Comparison of ENCODE assay signal across 9 cellular contexts in genomic region chr2:201532686-201533304, GRCh38.
DNase-seq lines count a peak whose midpoint lies in the region; ATAC-seq and TF ChIP-seq lines count a peak whose summit lies in the region.
"Had no signal": no experiment of that assay in that cellular context is flagged by ENCODE, and none has a peak within 500 bp of the region (broad histone marks: within the 10 kb centered on the region; RNA-seq: fewer than 3 reads in every experiment).

No MANE protein-coding gene starts in this region.

- CTCF ChIA-PET in mammary epithelial cell (lab: Charles Lee; ENCODE audit: low non-redundant PET), result no interaction called here

- WGBS in mammary epithelial cell (ENCODE audit: low coverage, missing lambda C conversion rate), result 47% methylated on average over 2 of the region's 2 CpGs
- no CpG with 5 or more reads among the region's 2 CpGs for WGBS in H9 (ENCODE audit: extremely low coverage, insufficient read length, low lambda C conversion rate)

- H2AFZ ChIP-seq in mammary epithelial cell (ENCODE audit: low read depth, low read length) (no peak overlapping the region), H9 (ENCODE audit: low read length) (no peak overlapping the region)

- H3K18ac ChIP-seq in H9 (ENCODE audit: insufficient read length, low read depth, low read length), result no peak overlapping the region

- no peaks in the 10 kb centered on the region for H3K4me1 Mint-ChIP-seq in H9

- H4K20me1 ChIP-seq in mammary epithelial cell (ENCODE audit: insufficient read depth, low read length) (no peaks in the 10 kb centered on the region), H9 (ENCODE audit: control insufficient read depth, insufficient read depth, insufficient read length) (no peaks in the 10 kb centered on the region)

- no peak overlapping the region for H3K4me3 Mint-ChIP-seq in H9

- H3K79me2 ChIP-seq in mammary epithelial cell (ENCODE audit: insufficient read depth, low read length), result no peaks in the 10 kb centered on the region
- H3K79me2 ChIP-seq in H9 (ENCODE audit: insufficient read depth, low read length), result no peaks in the 10 kb centered on the region

- no peak overlapping the region for H2AK5ac ChIP-seq in H9 (ENCODE audit: insufficient read length, low read length)

- no TSS peak for BruUV-seq in mammary epithelial cell (replicated peaks; lab: Mats Ljungman, UMichigan)

- H2BK15ac ChIP-seq in H9 (ENCODE audit: low read depth, low read length), result no peak overlapping the region

- H4K91ac ChIP-seq in H9 (ENCODE audit: insufficient read length, low read depth, low read length), result no peak overlapping the region

- H3K4me1 ChIP-seq in mammary epithelial cell (ENCODE audit: insufficient read depth, low read length) (no peaks in the 10 kb centered on the region), H9 (ENCODE audit: insufficient read depth, low read length) (no peaks in the 10 kb centered on the region)

- no peak overlapping the region for H3T11ph ChIP-seq in H9 (ENCODE audit: low read length)

- no peak overlapping the region for H3K14ac ChIP-seq in H9 (ENCODE audit: insufficient read depth, low read length)

- H2BK20ac ChIP-seq in H9 (ENCODE audit: low read depth, low read length, poor library complexity, severe bottlenecking), result no peak overlapping the region

- no peak overlapping the region for H3K4me2 ChIP-seq in mammary epithelial cell (ENCODE audit: insufficient read depth, low read depth, low read length)
- H3K4me2 ChIP-seq in H9 (ENCODE audit: insufficient read depth, insufficient read length, low read length), result no peak overlapping the region

- intact Hi-C loops in mammary epithelial cell (cut with micrococcal nuclease), result no loop called here

- ATAC-seq in GM21360 (IDR thresholded peaks at IDR 0.05; ENCODE audit: unreplicated experiment) (peak; percentile 91), HG03520 (IDR thresholded peaks at IDR 0.05; ENCODE audit: unreplicated experiment) (peak; percentile 79)

- no peaks in the 10 kb centered on the region for H3K79me1 ChIP-seq in H9 (ENCODE audit: insufficient read depth, low read depth, low read length, poor library complexity, severe bottlenecking)

- H3K9ac ChIP-seq in mammary epithelial cell (ENCODE audit: insufficient read depth, low read length) (no peak overlapping the region), H9 (ENCODE audit: extremely low read depth, insufficient read length, low read length) (no peak overlapping the region)

- no peak overlapping the region for H2BK12ac ChIP-seq in H9 (ENCODE audit: insufficient read length, low read depth, low read length)

- in situ Hi-C loops in mammary epithelial cell (cut with MboI; ENCODE audit: low sequenced_read_pairs in 2 of 2), result no loop called here

- H3K4me3 ChIP-seq in mammary epithelial cell (replicated peaks in 1 of 3; ENCODE audit: insufficient read depth in 1 of 3, low read depth in 2 of 3, low read length in 3 of 3), result no peak overlapping the region
- H3K4me3 ChIP-seq: skin epidermis had no signal

- H3K27me3 Mint-ChIP-seq in H9 (ENCODE audit: low read depth), result peaks cover 6% of the 10 kb centered on the region

- no peaks in the 10 kb centered on the region; a peak in 1 of 7 replicates for H3K36me3 Mint-ChIP-seq in H9 (ENCODE audit: insufficient read depth in 1 of 3, low read depth in 3 of 3)

- H3K4ac ChIP-seq in H9 (ENCODE audit: low read depth, low read length), result no peak overlapping the region

- TF ChIP-seq CTCF in mammary epithelial cell (conservative IDR thresholded peaks at IDR 0.05 in 1 of 2, IDR thresholded peaks at IDR 0.05 in 1 of 2; ENCODE audit: extremely low read depth in 1 of 2, insufficient read depth in 1 of 2, low read depth in 1 of 2, low read length in 2 of 2) (no peak), H9 (conservative IDR thresholded peaks at IDR 0.05) (no peak)

- no peaks in the 10 kb centered on the region for H3K23me2 ChIP-seq in H9 (ENCODE audit: insufficient read length, low read depth, low read length, poor library complexity, severe bottlenecking)

- DNase-seq in COLO829 (ENCODE audit: low spot score), result peak; percentile 10
- peak; percentile 77 for DNase-seq in mammary epithelial cell
- DNase-seq in NCI-H2029 treated with DMSO at 0.1 percent for 48 hours (lab: John Stamatoyannopoulos, UW), result no peak
- DNase-seq in H9, result no peak
- DNase-seq in COLO668 (lab: John Stamatoyannopoulos, UW; ENCODE audit: unreplicated experiment), result no peak
- DNase-seq in epidermal melanocyte (ENCODE audit: insufficient read length, low spot score), result no peak

- H3K23ac ChIP-seq in H9 (ENCODE audit: insufficient read length, low read depth, low read length), result no peak overlapping the region

- H3K27me3 ChIP-seq in mammary epithelial cell (ENCODE audit: insufficient read depth, low read length) (peaks cover 2% of the 10 kb centered on the region), H9 (ENCODE audit: insufficient read depth, low read length) (no peaks in the 10 kb centered on the region)

- no peak overlapping the region for H2BK120ac ChIP-seq in H9 (ENCODE audit: low read depth, low read length, poor library complexity, severe bottlenecking)

- no peak overlapping the region for H4K5ac ChIP-seq in H9 (ENCODE audit: insufficient read length, low read depth, low read length)

- no peak overlapping the region for H2BK5ac ChIP-seq in H9 (ENCODE audit: insufficient read length, low read length)

- H3K27ac Mint-ChIP-seq in H9, result no peak overlapping the region; a peak in 1 of 7 replicates

- H3K27ac ChIP-seq in mammary epithelial cell (ENCODE audit: insufficient read depth, low read depth, low read length) (no peak overlapping the region), H9 (ENCODE audit: insufficient read length, low read depth, low read length) (no peak overlapping the region)
- H3K27ac ChIP-seq: skin epidermis had no signal

- H3K9me3 Mint-ChIP-seq in H9, result peaks cover 10 to 16% of the 10 kb centered on the region in 2 experiments

- no peak overlapping the region for H4K8ac ChIP-seq in H9 (replicated peaks; ENCODE audit: insufficient read length, low read depth, low read length)

- H3K36me3 ChIP-seq in mammary epithelial cell (ENCODE audit: insufficient read depth, low read length), result no peaks in the 10 kb centered on the region

- dilution Hi-C loops in mammary epithelial cell (cut with HindIII; ENCODE audit: low sequenced_read_pairs), result no loop called here

- H3K56ac ChIP-seq in H9 (ENCODE audit: insufficient read length, low read depth, low read length), result no peak overlapping the region

- H3K9me3 ChIP-seq in mammary epithelial cell (replicated peaks; ENCODE audit: insufficient read depth, low read length) (peaks cover 8% of the 10 kb centered on the region), H9 (ENCODE audit: control insufficient read depth, low read depth, low read length) (no peaks in the 10 kb centered on the region)

Comparison
In these comparisons a context has a peak if more than half of its experiments do, and no peak if none do; other contexts are left out.
1. DNase-seq: peak in COLO829 (single experiment) and mammary epithelial cell (single experiment); none in NCI-H2029 treated with DMSO at 0.1 percent for 48 hours (single experiment), H9 (single experiment), COLO668 (single experiment) and epidermal melanocyte (single experiment).